26 cellular contexts compared by ENCODE assay signal in the genomic region with DNA sequence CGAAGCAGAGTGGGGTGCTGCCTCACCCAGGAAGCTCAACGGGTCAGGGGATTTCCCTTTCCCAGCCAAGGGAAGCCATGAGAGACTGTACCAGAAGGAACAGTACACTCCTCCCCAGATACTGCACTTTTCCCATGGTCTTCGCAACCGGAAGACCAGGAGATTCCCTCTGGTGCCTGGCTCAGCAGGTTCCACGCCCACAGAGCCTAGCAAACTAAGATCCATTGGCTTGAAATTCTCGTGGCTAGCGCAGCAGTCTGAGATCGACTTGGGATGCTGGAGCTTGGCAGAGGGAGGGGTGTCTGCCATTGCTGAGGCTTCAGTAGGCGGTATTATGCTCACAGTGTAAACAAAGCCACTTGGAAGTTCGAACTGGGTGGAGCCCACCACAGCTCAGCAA. TPM values are rescaled to one million over a fixed set of nuclear protein-coding genes. Genes with fewer than 3 reads are reported as not detected.
"Had no signal": no experiment of that assay in that cellular context is flagged by ENCODE, and none has a peak within 500 bp of the region (broad histone marks: within the 10 kb centered on the region; RNA-seq: fewer than 3 reads in every experiment).

No MANE protein-coding gene starts in this region.

- H3K9me3 ChIP-seq: SK-N-SH had no signal

- H3K4me1 Mint-ChIP-seq: activated T-helper 17 cell treated with anti-CD3 and anti-CD28 coated beads, Interleukin-2, amount 50 U/mL, for 72 hours had no signal

- H3K9ac ChIP-seq: SK-N-SH had no signal

- H3K9me3 Mint-ChIP-seq: activated CD4-positive, alpha-beta memory T cell treated with anti-CD3 and anti-CD28 coated beads, Interleukin-2, amount 10 ng/mL, durations not matched to agents 7 days and 5 days; activated CD4-positive, alpha-beta T cell treated with anti-CD3 and anti-CD28 coated beads, Interleukin-2, amount 10 ng/mL, durations not matched to agents 7 days and 5 days; activated naive CD8-positive, alpha-beta T cell treated with anti-CD3 and anti-CD28 coated beads for 36 hours; activated T-helper 17 cell treated with anti-CD3 and anti-CD28 coated beads, Interleukin-2, amount 50 U/mL, for 72 hours had no signal

- H3K36me3 Mint-ChIP-seq: activated naive CD8-positive, alpha-beta T cell treated with anti-CD3 and anti-CD28 coated beads for 36 hours had no signal

- H3K27ac ChIP-seq: brain microvascular endothelial cell, VCaP had no signal

- H3K36me3 ChIP-seq: brain microvascular endothelial cell had no signal

- H3K4me2 ChIP-seq: SK-N-SH had no signal

- ATAC-seq: activated T-helper 17 cell treated with anti-CD3 and anti-CD28 coated beads, Interleukin-2, amount 50 U/mL, for 72 hours; K562; PC-3 had no signal

- DNase-seq: activated CD4-positive, alpha-beta memory T cell treated with anti-CD3 and anti-CD28 coated beads, Interleukin-2, amount 10 ng/mL, durations not matched to agents 7 days and 5 days; activated CD4-positive, alpha-beta T cell treated with anti-CD3 and anti-CD28 coated beads, Interleukin-2, amount 10 ng/mL, durations not matched to agents 7 days and 5 days; activated CD4-positive, CD25-positive, alpha-beta regulatory T cell; activated gamma-delta T cell; activated naive CD4-positive, alpha-beta T cell treated with anti-CD3 and anti-CD28 coated beads for 36 hours; activated naive CD8-positive, alpha-beta T cell treated with anti-CD3 and anti-CD28 coated beads for 36 hours; activated T-cell treated with anti-CD3 and anti-CD28 coated beads for 4 hours; activated T-cell treated with anti-CD3 and anti-CD28 coated beads, Interleukin-2, amount 50 U/mL, for 48 hours; brain microvascular endothelial cell; Karpas-422; MM.1S; NCI-H1105 treated with DMSO at 0.1 percent for 48 hours; NCI-H1436 treated with DMSO at 0.1 percent for 48 hours; NCI-H187; NCI-H2081 treated with DMSO at 0.1 percent for 48 hours; NCI-H2171; NCI-H345; NCI-H510A; NCI-H526 treated with DMSO at 0.1 percent for 48 hours; PC-3; SK-N-SH; T-helper 1 cell had no signal

- H3K27me3 Mint-ChIP-seq: activated T-helper 17 cell treated with anti-CD3 and anti-CD28 coated beads, Interleukin-2, amount 50 U/mL, for 72 hours had no signal

- H3K4me3 ChIP-seq: K562 had no signal

- H3K27me3 ChIP-seq: brain microvascular endothelial cell had no signal

- H3K27ac Mint-ChIP-seq: activated CD4-positive, alpha-beta memory T cell treated with anti-CD3 and anti-CD28 coated beads, Interleukin-2, amount 10 ng/mL, durations not matched to agents 7 days and 5 days; activated CD4-positive, alpha-beta T cell treated with anti-CD3 and anti-CD28 coated beads, Interleukin-2, amount 10 ng/mL, durations not matched to agents 7 days and 5 days; activated naive CD4-positive, alpha-beta T cell treated with anti-CD3 and anti-CD28 coated beads for 36 hours; activated naive CD8-positive, alpha-beta T cell treated with anti-CD3 and anti-CD28 coated beads for 36 hours; activated T-helper 17 cell treated with anti-CD3 and anti-CD28 coated beads, Interleukin-2, amount 50 U/mL, for 72 hours had no signal

- H3K4me3 Mint-ChIP-seq: activated CD4-positive, alpha-beta memory T cell treated with anti-CD3 and anti-CD28 coated beads, Interleukin-2, amount 10 ng/mL, durations not matched to agents 7 days and 5 days; activated CD4-positive, alpha-beta T cell treated with anti-CD3 and anti-CD28 coated beads, Interleukin-2, amount 10 ng/mL, durations not matched to agents 7 days and 5 days; activated naive CD4-positive, alpha-beta T cell treated with anti-CD3 and anti-CD28 coated beads for 36 hours; activated naive CD8-positive, alpha-beta T cell treated with anti-CD3 and anti-CD28 coated beads for 36 hours; activated T-helper 17 cell treated with anti-CD3 and anti-CD28 coated beads, Interleukin-2, amount 50 U/mL, for 72 hours had no signal

RNA-seq across cellular contexts. Expression of a gene that starts 29.8 kb away (rescaled TPM):
- total RNA-seq: activated CD4-positive, alpha-beta memory T cell treated with anti-CD3 and anti-CD28 coated beads, Interleukin-2, amount 10 ng/mL, durations not matched to agents 7 days and 5 days; activated CD4-positive, alpha-beta T cell treated with anti-CD3 and anti-CD28 coated beads, Interleukin-2, amount 10 ng/mL, durations not matched to agents 7 days and 5 days; activated CD8-positive, alpha-beta memory T cell treated with anti-CD3 and anti-CD28 coated beads for 36 hours; activated naive CD4-positive, alpha-beta T cell treated with anti-CD3 and anti-CD28 coated beads for 36 hours; activated naive CD8-positive, alpha-beta T cell treated with anti-CD3 and anti-CD28 coated beads for 36 hours; activated T-helper 17 cell treated with anti-CD3 and anti-CD28 coated beads, Interleukin-2, amount 50 U/mL, for 72 hours; K562; PC-3 had no signal
- polyA plus RNA-seq: K562 had no signal
